8 cellular contexts compared by ENCODE assay signal in the genomic region with DNA sequence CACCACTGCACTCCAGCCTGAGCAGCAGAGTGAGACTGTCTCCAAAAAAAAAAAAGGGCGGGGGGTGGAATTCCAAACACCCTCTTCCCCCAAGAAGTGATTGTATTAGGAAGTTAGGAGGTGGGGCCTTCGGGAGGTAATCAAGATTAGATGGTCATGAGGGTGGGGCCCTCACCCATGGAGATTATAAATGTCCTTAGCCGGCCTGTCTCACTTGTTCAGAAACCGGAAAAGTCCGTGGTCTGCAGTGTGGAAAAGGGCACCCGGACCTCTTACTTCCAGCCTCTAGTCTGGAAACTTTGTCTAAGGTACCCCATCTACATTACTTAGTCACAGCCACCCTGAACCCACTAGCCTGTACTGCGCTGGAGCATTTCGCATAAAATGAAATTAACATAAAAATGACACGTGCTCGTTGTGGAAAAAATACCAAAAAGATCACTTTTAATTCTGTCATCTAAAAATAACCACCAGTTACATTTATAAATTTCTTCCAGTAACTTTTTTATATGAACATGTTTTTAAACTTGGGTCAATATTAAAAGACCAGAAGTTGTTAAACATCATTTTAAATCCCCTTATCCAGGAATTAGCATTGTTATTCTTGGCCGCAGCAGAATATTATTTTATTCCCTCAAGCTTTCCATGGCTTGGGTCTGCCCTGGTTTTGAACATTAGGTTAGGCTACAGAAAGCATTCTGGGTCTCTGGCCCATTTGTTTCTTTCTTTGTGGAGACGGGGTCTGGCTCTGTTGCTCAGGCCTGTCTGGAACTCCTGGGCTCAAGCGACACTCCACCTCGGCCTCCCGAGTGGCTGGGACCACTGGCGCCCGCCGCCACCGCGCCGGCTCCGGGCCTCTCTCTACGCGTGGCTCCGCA. TPM values are rescaled to one million over a fixed set of nuclear protein-coding genes. Genes with fewer than 3 reads are reported as not detected.
DNase-seq lines count a peak whose midpoint lies in the region; ATAC-seq and TF ChIP-seq lines count a peak whose summit lies in the region.

No MANE protein-coding gene starts in this region.

- peaks cover 11 to 51% (median 30%) of the 10 kb centered on the region in 4 donors for H3K4me1 Mint-ChIP-seq in CD4-positive, CD25-positive, alpha-beta regulatory T cell

- TF ChIP-seq CTCF in LNCaP clone FGC (IDR thresholded peaks at IDR 0.05; ENCODE audit: control insufficient read depth, extremely low read depth, insufficient read depth) (no peak), suprapubic skin (IDR thresholded peaks at IDR 0.05) (no peak)

- no peaks in the 10 kb centered on the region for H3K9me3 ChIP-seq in CD4-positive, CD25-positive, alpha-beta regulatory T cell (ENCODE audit: control insufficient read depth in 2 of 2, low read length in 2 of 2)
- no peaks in the 10 kb centered on the region for H3K9me3 ChIP-seq in suprapubic skin

- peak in 1 of 3 donors; percentile 39 for DNase-seq in CD4-positive, CD25-positive, alpha-beta regulatory T cell
- DNase-seq in LNCaP clone FGC (ENCODE audit: low read depth) (no peak), left colon (peak; percentile 49), suprapubic skin (ENCODE audit: low spot score in 2 of 2) (no peak), AG08396 (ENCODE audit: low spot score) (no peak)

- H3K4me3 Mint-ChIP-seq in CD4-positive, CD25-positive, alpha-beta regulatory T cell: peak overlapping the region; percentile 92 to 98 (median 97)

- no peak for ATAC-seq in CD4-positive, CD25-positive, alpha-beta regulatory T cell (ENCODE audit: low read depth in 2 of 2)
- ATAC-seq in left colon (peak; percentile 16), HG02884 (IDR thresholded peaks at IDR 0.05; ENCODE audit: unreplicated experiment) (no peak), GM19467 (IDR thresholded peaks at IDR 0.05; ENCODE audit: unreplicated experiment) (no peak)

- intact Hi-C loops in left colon (cut with DNase I, micrococcal nuclease): no loop called here

- H3K36me3 Mint-ChIP-seq in CD4-positive, CD25-positive, alpha-beta regulatory T cell: no peaks in the 10 kb centered on the region

- peak overlapping the region; percentile 99 to 100 (median 100) for H3K27ac Mint-ChIP-seq in CD4-positive, CD25-positive, alpha-beta regulatory T cell

- H3K4me3 ChIP-seq in CD4-positive, CD25-positive, alpha-beta regulatory T cell (ENCODE audit: low read depth, low read length): peak overlapping the region; percentile 82
- H3K4me3 ChIP-seq in LNCaP clone FGC (ENCODE audit: low read depth, low read length) (peak overlapping the region; percentile 88), suprapubic skin (peak overlapping the region; percentile 83)

- H3K9me3 Mint-ChIP-seq in CD4-positive, CD25-positive, alpha-beta regulatory T cell: no peaks in the 10 kb centered on the region

- TF ChIP-seq POLR2A in suprapubic skin (IDR thresholded peaks at IDR 0.05): no peak

- no peaks in the 10 kb centered on the region for H3K36me3 ChIP-seq in CD4-positive, CD25-positive, alpha-beta regulatory T cell (ENCODE audit: control insufficient read depth, insufficient read depth, low read length)
- no peaks in the 10 kb centered on the region for H3K36me3 ChIP-seq in suprapubic skin

- TF ChIP-seq EP300 in suprapubic skin (IDR thresholded peaks at IDR 0.05): no peak

- H3K27me3 ChIP-seq in CD4-positive, CD25-positive, alpha-beta regulatory T cell (ENCODE audit: control insufficient read depth, insufficient read depth, low read length): no peaks in the 10 kb centered on the region
- H3K27me3 ChIP-seq in suprapubic skin: no peaks in the 10 kb centered on the region

- peaks cover 7% of the 10 kb centered on the region for H3K27me3 Mint-ChIP-seq in CD4-positive, CD25-positive, alpha-beta regulatory T cell

- peak overlapping the region; percentile 100 for H3K27ac ChIP-seq in CD4-positive, CD25-positive, alpha-beta regulatory T cell (ENCODE audit: insufficient read depth, low read length, poor library complexity, severe bottlenecking)
- H3K27ac ChIP-seq in angular gyrus (ENCODE audit: low read depth, low read length): peak overlapping the region; percentile 98
- peak overlapping the region; percentile 99 for H3K27ac ChIP-seq in suprapubic skin

- 25% methylated on average over 22 of the region's 25 CpGs for WGBS in suprapubic skin

- peaks cover 44% of the 10 kb centered on the region for H3K4me1 ChIP-seq in CD4-positive, CD25-positive, alpha-beta regulatory T cell (ENCODE audit: control insufficient read depth, insufficient read depth, low read length, poor library complexity, severe bottlenecking)
- peaks cover 32% of the 10 kb centered on the region for H3K4me1 ChIP-seq in suprapubic skin

RNA-seq across cellular contexts. Expression of gene CKS2, which starts 1.1 kb away (rescaled TPM):
- total RNA-seq in CD4-positive, CD25-positive, alpha-beta regulatory T cell: 35.2 TPM
- polyA plus RNA-seq in CD4-positive, CD25-positive, alpha-beta regulatory T cell: 10 to 100 TPM; 28.6 to 53.0 (median 44.0) TPM
- total RNA-seq in left colon (10 to 100 TPM; 14.9 to 21.2 TPM), suprapubic skin (10 to 100 TPM in 3 of 4 donors, 1 to 10 TPM in 1; 8.6 to 35.4 (median 26.8) TPM)

RNA-seq across cellular contexts. Expression of gene SECISBP2, which starts 8.5 kb away (rescaled TPM):
- 129 TPM for total RNA-seq in CD4-positive, CD25-positive, alpha-beta regulatory T cell
- 10 to 100 TPM; 19.2 to 38.3 (median 24.7) TPM for polyA plus RNA-seq in CD4-positive, CD25-positive, alpha-beta regulatory T cell
- total RNA-seq in left colon: 10 to 100 TPM; 49.4 to 54.3 TPM
- 100 to 1,000 TPM in 1 of 4 donors, 10 to 100 TPM in 3; 43.6 to 111 (median 60.8) TPM for total RNA-seq in suprapubic skin

Comparison
In these comparisons a context has a peak if more than half of its experiments do, and no peak if none do; other contexts are left out.
1. DNase-seq: peak in left colon (2 of 2); none in LNCaP clone FGC (single experiment), suprapubic skin (0 of 2) and AG08396 (single experiment).
2. Peak in every context shown above with its lines, with median percentiles within 50 percentile points of each other: H3K27ac ChIP-seq and H3K4me3 ChIP-seq.